8 cellular contexts compared by ENCODE assay signal in the genomic region with DNA sequence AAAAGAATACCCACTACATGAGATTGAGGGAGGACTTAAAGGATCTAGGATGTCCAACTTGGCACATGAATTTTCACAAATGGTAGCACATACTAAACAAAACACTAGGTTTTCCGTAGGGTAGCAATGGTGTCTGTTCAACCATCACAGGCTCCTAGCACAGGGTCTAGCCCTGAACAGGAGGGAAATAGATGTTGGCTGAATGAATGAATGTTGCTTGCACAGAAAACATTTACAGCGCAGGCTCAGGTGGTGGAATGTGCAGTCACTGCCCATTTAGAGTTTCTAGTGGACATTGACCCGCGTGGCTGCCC. TPM values are rescaled to one million over a fixed set of nuclear protein-coding genes. Genes with fewer than 3 reads are reported as not detected.
DNase-seq lines count a peak whose midpoint lies in the region; ATAC-seq and TF ChIP-seq lines count a peak whose summit lies in the region.

No MANE protein-coding gene starts in this region.

- H3K27me3 ChIP-seq in SK-N-SH (ENCODE audit: insufficient read depth) (no peaks in the 10 kb centered on the region), hepatocyte (peaks cover 10% of the 10 kb centered on the region), stomach smooth muscle (ENCODE audit: control insufficient read depth in 1 of 2, insufficient read depth in 2 of 2, low read length in 2 of 2) (no peaks in the 10 kb centered on the region)

- TF ChIP-seq RAD21 in SK-N-SH (IDR thresholded peaks at IDR 0.05; ENCODE audit: low read length) = no peak

- H3K4me2 ChIP-seq in SK-N-SH (peak overlapping the region; percentile 77), hepatocyte (peak overlapping the region; percentile 84)

- H3K36me3 ChIP-seq in SK-N-SH (replicated peaks in 1 of 2; ENCODE audit: control insufficient read depth in 1 of 2, insufficient read depth in 2 of 2, low read length in 1 of 2) (no peaks in the 10 kb centered on the region), hepatocyte (replicated peaks; ENCODE audit: insufficient read depth, low read depth) (no peaks in the 10 kb centered on the region), stomach smooth muscle (ENCODE audit: control insufficient read depth in 2 of 2, insufficient read depth in 2 of 2, low read length in 2 of 2) (no peaks in the 10 kb centered on the region)

- WGBS in SK-N-SH (ENCODE audit: low lambda C conversion rate) = 7% methylated on average over 4 of the region's 4 CpGs
- WGBS in hepatocyte (ENCODE audit: low lambda C conversion rate, missing lambda C conversion rate) = 5% methylated on average over 4 of the region's 4 CpGs

- no peaks in the 10 kb centered on the region for H3K9me2 ChIP-seq in SK-N-SH
- no peaks in the 10 kb centered on the region for H3K9me2 ChIP-seq in hepatocyte (replicated peaks; ENCODE audit: insufficient read depth)

- peak overlapping the region; percentile 65 to 98 for H3K27ac ChIP-seq in SK-N-SH (ENCODE audit: low read depth in 2 of 2, low read length in 1 of 2)
- peak overlapping the region; percentile 18 for H3K27ac ChIP-seq in hepatocyte
- H3K27ac ChIP-seq in stomach smooth muscle (ENCODE audit: low read length) = peak overlapping the region; percentile 68

- no peak overlapping the region for H3K9ac ChIP-seq in SK-N-SH
- H3K9ac ChIP-seq in stomach smooth muscle (ENCODE audit: low read length in 2 of 2) = peak overlapping the region; percentile 62 to 70

- H2AFZ ChIP-seq in SK-N-SH (ENCODE audit: low read depth) (peak overlapping the region; percentile 90), hepatocyte (peak overlapping the region; percentile 97)

- DNase-seq in SK-N-SH = no peak
- DNase-seq in hepatocyte (ENCODE audit: low spot score) = no peak
- DNase-seq in activated effector memory CD4-positive, alpha-beta T cell treated with anti-CD3 and anti-CD28 coated beads, Interleukin-2, amount 50 U/mL, for 16 hours = no peak
- no peak for DNase-seq in AG08396 (ENCODE audit: low spot score)
- DNase-seq in NCI-H2029 treated with DMSO at 0.1 percent for 48 hours (lab: John Stamatoyannopoulos, UW) = no peak

- H3K4me3 ChIP-seq in SK-N-SH (ENCODE audit: low read depth in 2 of 2, low read length in 1 of 2) = peak overlapping the region; percentile 85 to 92
- peak overlapping the region; percentile 88 for H3K4me3 ChIP-seq in hepatocyte
- H3K4me3 ChIP-seq in stomach smooth muscle (ENCODE audit: low read length in 2 of 2) = peak overlapping the region; percentile 90 to 93

- POLR2A ChIA-PET in SK-N-SH (lab: Yijun Ruan, JAX) = interaction anchor here (0.7 to 1.4 kb wide), 2 partner anchors 150 to 169 kb away, joined by 3 to 8 read pairs; no protein-coding TSS in a partner anchor

- no peak for TF ChIP-seq CTCF in SK-N-SH (IDR thresholded peaks at IDR 0.05)
- no peak for TF ChIP-seq CTCF in hepatocyte (IDR thresholded peaks at IDR 0.05; ENCODE audit: poor library complexity)

- H3K79me2 ChIP-seq in SK-N-SH (ENCODE audit: insufficient read depth) = peaks cover 27% of the 10 kb centered on the region
- peaks cover 27% of the 10 kb centered on the region for H3K79me2 ChIP-seq in hepatocyte

- no peaks in the 10 kb centered on the region for H3K9me3 ChIP-seq in SK-N-SH
- no peaks in the 10 kb centered on the region for H3K9me3 ChIP-seq in hepatocyte (ENCODE audit: low read depth)
- H3K9me3 ChIP-seq in stomach smooth muscle (ENCODE audit: control insufficient read depth in 2 of 2, low read length in 2 of 2) = no peaks in the 10 kb centered on the region

- H4K20me1 ChIP-seq in SK-N-SH (ENCODE audit: insufficient read depth) = peaks cover 12% of the 10 kb centered on the region
- peaks cover 16% of the 10 kb centered on the region for H4K20me1 ChIP-seq in hepatocyte (ENCODE audit: insufficient read depth, poor library complexity, severe bottlenecking)

- peaks cover 6% of the 10 kb centered on the region for H3F3A ChIP-seq in SK-N-SH (replicated peaks; ENCODE audit: insufficient read depth)

- H3K4me1 ChIP-seq in SK-N-SH (ENCODE audit: control insufficient read depth in 1 of 2, insufficient read depth in 2 of 2, low read depth in 1 of 2, low read length in 1 of 2) = peaks cover 13 to 23% of the 10 kb centered on the region in 2 experiments; a peak in 3 of 4 replicates
- H3K4me1 ChIP-seq in hepatocyte (ENCODE audit: insufficient read depth) = peaks cover 8% of the 10 kb centered on the region
- H3K4me1 ChIP-seq in stomach smooth muscle (ENCODE audit: control insufficient read depth, insufficient read depth, low read length) = peaks cover 8% of the 10 kb centered on the region

- no peak for TF ChIP-seq EP300 in SK-N-SH (IDR thresholded peaks at IDR 0.05; ENCODE audit: borderline replicate concordance in 1 of 2, low read depth in 1 of 2, low read length in 1 of 2)

- CTCF ChIA-PET in SK-N-SH (lab: Yijun Ruan, JAX) = interaction anchor here (0.6 to 5.9 kb wide), 3 partner anchors 149 to 443 kb away, joined by 3 to 44 read pairs (median 8); a partner anchor contains a TSS

- ATAC-seq in GM18868 (IDR thresholded peaks at IDR 0.05; ENCODE audit: unreplicated experiment) (peak; percentile 7), HG02642 (IDR thresholded peaks at IDR 0.05; ENCODE audit: poor library complexity, unreplicated experiment) (peak; percentile 6)

TF ChIP-seq in SK-N-SH, 30 proteins besides CTCF, POLR2A, EP300 and RAD21:
- TF ChIP-seq GATA2 (CRISPR knock-in tag; IDR thresholded peaks at IDR 0.05) (no peak), NFIC (IDR thresholded peaks at IDR 0.05; ENCODE audit: borderline replicate concordance) (no peak)
- TF ChIP-seq, protein P1, sequence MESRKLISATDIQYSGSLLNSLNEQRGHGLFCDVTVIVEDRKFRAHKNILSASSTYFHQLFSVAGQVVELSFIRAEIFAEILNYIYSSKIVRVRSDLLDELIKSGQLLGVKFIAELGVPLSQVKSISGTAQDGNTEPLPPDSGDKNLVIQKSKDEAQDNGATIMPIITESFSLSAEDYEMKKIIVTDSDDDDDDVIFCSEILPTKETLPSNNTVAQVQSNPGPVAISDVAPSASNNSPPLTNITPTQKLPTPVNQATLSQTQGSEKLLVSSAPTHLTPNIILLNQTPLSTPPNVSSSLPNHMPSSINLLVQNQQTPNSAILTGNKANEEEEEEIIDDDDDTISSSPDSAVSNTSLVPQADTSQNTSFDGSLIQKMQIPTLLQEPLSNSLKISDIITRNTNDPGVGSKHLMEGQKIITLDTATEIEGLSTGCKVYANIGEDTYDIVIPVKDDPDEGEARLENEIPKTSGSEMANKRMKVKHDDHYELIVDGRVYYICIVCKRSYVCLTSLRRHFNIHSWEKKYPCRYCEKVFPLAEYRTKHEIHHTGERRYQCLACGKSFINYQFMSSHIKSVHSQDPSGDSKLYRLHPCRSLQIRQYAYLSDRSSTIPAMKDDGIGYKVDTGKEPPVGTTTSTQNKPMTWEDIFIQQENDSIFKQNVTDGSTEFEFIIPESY (IDR thresholded peaks at IDR 0.05; ENCODE audit: borderline replicate concordance, low read depth) = no peak

RNA-seq across cellular contexts. Expression of a gene that starts 1.9 kb away (rescaled TPM):
- 18.5 and 19.7 TPM in 2 replicates for polyA plus RNA-seq in SK-N-SH (2012; rRNA removed)
- polyA plus RNA-seq in SK-N-SH (2012; cell fraction: cytosol; rRNA removed) = 20.7 and 22.2 TPM in 2 replicates
- polyA plus RNA-seq in SK-N-SH (2012; cell fraction: nucleus; rRNA removed) = 16.2 and 33.2 TPM in 2 replicates
- total RNA-seq in hepatocyte = 61.2 and 63.3 TPM in 2 replicates
- 23.3 and 29.2 TPM in 2 replicates for polyA plus RNA-seq in hepatocyte

Comparison
In these comparisons a context has a peak if more than half of its experiments do, and no peak if none do; other contexts are left out.
1. H3K27ac ChIP-seq: peak in every context shown above with its lines; median percentile 82 in SK-N-SH; 68 in stomach smooth muscle; 18 in hepatocyte.